Comparison of ENCODE assay signal across 7 cellular contexts in the genomic region with DNA sequence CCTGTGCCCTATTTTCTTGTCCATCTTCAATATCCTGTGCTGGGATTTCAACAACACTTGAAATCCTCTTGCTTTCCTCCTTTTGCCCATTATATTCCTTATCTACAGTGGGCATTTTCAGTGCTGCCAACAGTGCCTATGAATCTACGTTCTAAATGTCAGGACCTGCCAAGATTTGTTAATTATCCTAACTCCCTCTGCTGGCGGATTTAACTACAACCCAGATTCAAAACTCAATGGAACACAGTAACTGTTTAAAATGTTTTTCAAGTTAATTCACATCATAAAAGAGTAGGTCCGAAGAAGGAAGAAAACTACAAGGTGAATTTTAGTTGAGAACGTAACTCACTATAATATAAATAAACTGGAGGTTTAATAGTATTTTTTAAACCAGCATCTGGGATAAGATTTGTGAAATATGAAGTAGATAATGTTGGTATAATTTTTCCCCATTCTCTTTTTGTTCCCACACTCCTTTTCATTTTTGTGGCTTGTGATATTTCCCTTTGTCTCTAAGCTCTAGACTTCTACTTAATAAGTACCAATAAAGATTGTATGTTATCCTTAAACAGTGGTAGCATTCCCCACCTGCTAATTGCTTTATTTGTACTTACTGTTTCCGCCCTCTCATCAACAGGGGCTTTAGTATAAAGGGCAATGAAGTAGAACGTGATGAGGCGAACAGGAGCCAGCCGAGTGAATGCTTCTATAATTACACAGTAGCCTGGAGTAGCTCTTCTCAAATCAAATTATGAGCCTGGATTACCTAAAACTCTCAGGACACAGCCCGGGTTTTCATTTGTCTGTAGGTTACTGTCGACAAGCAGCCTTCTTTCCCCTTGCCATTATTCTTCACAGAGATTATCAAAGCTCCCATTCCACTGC.
DNase-seq lines count a peak whose midpoint lies in the region; ATAC-seq and TF ChIP-seq lines count a peak whose summit lies in the region.

No MANE protein-coding gene starts in this region.

- H3K36me3 Mint-ChIP-seq in WTC11 = no peaks in the 10 kb centered on the region
- H3K36me3 Mint-ChIP-seq in activated T-cell treated with anti-CD3 and anti-CD28 coated beads, Interleukin-2, amount 50 U/mL, for 4 hours (ENCODE audit: insufficient read depth) = no peaks in the 10 kb centered on the region

- H3K9me3 Mint-ChIP-seq in WTC11 = no peaks in the 10 kb centered on the region
- no peaks in the 10 kb centered on the region for H3K9me3 Mint-ChIP-seq in activated T-cell treated with anti-CD3 and anti-CD28 coated beads, Interleukin-2, amount 50 U/mL, for 4 hours

- TF ChIP-seq CTCF in WTC11 (IDR thresholded peaks at IDR 0.05) = peak; percentile 16; the same call in 1 of the 2 replicates

- no peak overlapping the region for H3K4me3 Mint-ChIP-seq in WTC11
- H3K4me3 Mint-ChIP-seq in activated T-cell treated with anti-CD3 and anti-CD28 coated beads, Interleukin-2, amount 50 U/mL, for 4 hours = no peak overlapping the region

- peak; percentile 39 to 64 for DNase-seq in NCI-H187 (lab: John Stamatoyannopoulos, UW)
- no peak for DNase-seq in WTC11 (ENCODE audit: low spot score)
- peak; percentile 70 for DNase-seq in left kidney (ENCODE audit: low read depth, low spot score)
- DNase-seq in activated T-cell treated with anti-CD3 and anti-CD28 coated beads, Interleukin-2, amount 50 U/mL, for 4 hours = no peak
- no peak for DNase-seq in T-helper 1 cell

- POLR2A ChIA-PET in WTC11 (lab: Charles Lee) = no interaction called here

- CTCF ChIA-PET in WTC11 (lab: Charles Lee) = interaction anchor here (1.0 to 1.6 kb wide), 6 partner anchors 8 to 1281 kb away, joined by 3 to 10 read pairs (median 4); no protein-coding TSS in a partner anchor

- no peak overlapping the region for H3K27ac Mint-ChIP-seq in WTC11

- peak; percentile 43 for ATAC-seq in GM18519 (IDR thresholded peaks at IDR 0.05; ENCODE audit: low FRiP score, unreplicated experiment)
- ATAC-seq in WTC11 = peak; percentile 75
- no peak for ATAC-seq in GM18858 (IDR thresholded peaks at IDR 0.05; ENCODE audit: unreplicated experiment)
- ATAC-seq in activated T-cell treated with anti-CD3 and anti-CD28 coated beads, Interleukin-2, amount 50 U/mL, for 4 hours = no peak

- H3K4me1 Mint-ChIP-seq in WTC11 = peaks cover 22% of the 10 kb centered on the region
- H3K4me1 Mint-ChIP-seq in activated T-cell treated with anti-CD3 and anti-CD28 coated beads, Interleukin-2, amount 50 U/mL, for 4 hours (ENCODE audit: low read depth) = no peaks in the 10 kb centered on the region

- H3K27me3 Mint-ChIP-seq in WTC11 (ENCODE audit: low read depth) = no peaks in the 10 kb centered on the region
- H3K27me3 Mint-ChIP-seq in activated T-cell treated with anti-CD3 and anti-CD28 coated beads, Interleukin-2, amount 50 U/mL, for 4 hours (ENCODE audit: low read depth) = peaks cover 4% of the 10 kb centered on the region

TF ChIP-seq in WTC11, 78 proteins besides CTCF, POLR2A, EP300 and RAD21:
- TF ChIP-seq ZNF512 (CRISPR knock-in tag; IDR thresholded peaks at IDR 0.05; ENCODE audit: borderline replicate concordance) = no peak
- no peak for TF ChIP-seq RORB (CRISPR knock-in tag; IDR thresholded peaks at IDR 0.05)
- TF ChIP-seq USF2 (CRISPR knock-in tag; IDR thresholded peaks at IDR 0.05) = no peak
- no peak for TF ChIP-seq SMAD3 (CRISPR knock-in tag; IDR thresholded peaks at IDR 0.05; ENCODE audit: borderline replicate concordance)
- no peak for TF ChIP-seq NR1H2 (CRISPR knock-in tag; IDR thresholded peaks at IDR 0.05)

Comparison
In these comparisons a context has a peak if more than half of its experiments do, and no peak if none do; other contexts are left out.
1. ATAC-seq: peak in GM18519 (single experiment) and WTC11 (single experiment); none in GM18858 (single experiment) and activated T-cell treated with anti-CD3 and anti-CD28 coated beads, Interleukin-2, amount 50 U/mL, for 4 hours (0 of 2).
2. DNase-seq: peak in NCI-H187 (2 of 2) and left kidney (single experiment); none in WTC11 (single experiment), activated T-cell treated with anti-CD3 and anti-CD28 coated beads, Interleukin-2, amount 50 U/mL, for 4 hours (single experiment) and T-helper 1 cell (0 of 5).